In genomic region chr6:6916598-6916997, GRCh38 we compare ENCODE assay signal across 14 cellular contexts.
DNase-seq lines count a peak whose midpoint lies in the region; ATAC-seq, FAIRE-seq and TF ChIP-seq lines count a peak whose summit lies in the region.
"Had no signal": no experiment of that assay in that cellular context is flagged by ENCODE, and none has a peak within 500 bp of the region (broad histone marks: within the 10 kb centered on the region; RNA-seq: fewer than 3 reads in every experiment).

No MANE protein-coding gene starts in this region.

- H3K27ac Mint-ChIP-seq in astrocyte (ENCODE audit: unreplicated experiment), result peak overlapping the region; percentile 26
- H3K27ac Mint-ChIP-seq in CD8-positive, alpha-beta T cell, result no peak overlapping the region
- H3K27ac Mint-ChIP-seq in activated CD4-positive, alpha-beta T cell treated with anti-CD3 and anti-CD28 coated beads for 36 hours, result no peak overlapping the region
- H3K27ac Mint-ChIP-seq: activated naive CD8-positive, alpha-beta T cell treated with anti-CD3 and anti-CD28 coated beads, Interleukin-2, amount 50 U/mL, for 24 hours; immature natural killer cell had no signal

- no peak overlapping the region for H3K4me2 ChIP-seq in astrocyte (ENCODE audit: low read length)

- H3K4me1 ChIP-seq in astrocyte (ENCODE audit: insufficient read depth, low read length) (no peaks in the 10 kb centered on the region), liver (ENCODE audit: control insufficient read depth in 4 of 4, insufficient read depth in 4 of 4, low read length in 3 of 4) (peaks cover 5 to 18% (median 12%) of the 10 kb centered on the region in 4 donors), skeletal muscle tissue (ENCODE audit: control insufficient read depth in 3 of 3, insufficient read depth in 3 of 3, low read length in 3 of 3) (peaks cover 49 to 61% (median 57%) of the 10 kb centered on the region in 3 donors)
- H3K4me1 ChIP-seq in CD8-positive, alpha-beta T cell (ENCODE audit: insufficient read depth, low read length), result peaks cover 11% of the 10 kb centered on the region

- peaks cover 18% of the 10 kb centered on the region for H3K4me1 Mint-ChIP-seq in astrocyte (ENCODE audit: low read depth, unreplicated experiment)
- peaks cover 17% of the 10 kb centered on the region for H3K4me1 Mint-ChIP-seq in CD8-positive, alpha-beta T cell (ENCODE audit: low read depth)
- peaks cover 31% of the 10 kb centered on the region for H3K4me1 Mint-ChIP-seq in activated CD4-positive, alpha-beta T cell treated with anti-CD3 and anti-CD28 coated beads for 36 hours

- no peak for TF ChIP-seq RAD21 in liver (IDR thresholded peaks at IDR 0.05)

- H3K9ac ChIP-seq in astrocyte (ENCODE audit: low read length) (no peak overlapping the region), liver (ENCODE audit: low read depth in 1 of 2, low read length in 2 of 2) (peak overlapping the region in 1 of 2 donors; percentile 61), skeletal muscle tissue (ENCODE audit: low read depth in 1 of 3, low read length in 3 of 3) (peak overlapping the region; percentile 26 to 81 (median 50))

- H3K27ac ChIP-seq in astrocyte (ENCODE audit: low read depth, low read length) (no peak overlapping the region), liver (ENCODE audit: low read depth in 1 of 2, low read length in 2 of 2) (peak overlapping the region; percentile 81 to 83), skeletal muscle tissue (ENCODE audit: low read depth, low read length) (peak overlapping the region; percentile 39)
- no peak overlapping the region for H3K27ac ChIP-seq in CD8-positive, alpha-beta T cell (ENCODE audit: low read depth, low read length)

- no peak overlapping the region for H2AFZ ChIP-seq in astrocyte (ENCODE audit: low read depth, low read length)

- peak; percentile 21 for DNase-seq in Daoy (ENCODE audit: low read depth)
- DNase-seq in astrocyte (ENCODE audit: low read depth), result no peak
- DNase-seq in CD8-positive, alpha-beta T cell, result no peak
- no peak for DNase-seq in activated CD4-positive, alpha-beta T cell treated with anti-CD3 and anti-CD28 coated beads for 36 hours
- DNase-seq: activated naive CD8-positive, alpha-beta T cell treated with anti-CD3 and anti-CD28 coated beads, Interleukin-2, amount 50 U/mL, for 24 hours; DMS79; H7; immature natural killer cell had no signal

- no peak overlapping the region for H3K4me3 Mint-ChIP-seq in astrocyte (ENCODE audit: unreplicated experiment)
- no peak overlapping the region for H3K4me3 Mint-ChIP-seq in CD8-positive, alpha-beta T cell
- H3K4me3 Mint-ChIP-seq in activated CD4-positive, alpha-beta T cell treated with anti-CD3 and anti-CD28 coated beads for 36 hours, result no peak overlapping the region

- no peak for FAIRE-seq in astrocyte (lab: Jason Lieb, UNC)
- FAIRE-seq: GM12891 had no signal

- H3K36me3 ChIP-seq in astrocyte (ENCODE audit: insufficient read depth, low read length) (no peaks in the 10 kb centered on the region), liver (ENCODE audit: control insufficient read depth in 4 of 4, insufficient read depth in 3 of 4, low read depth in 1 of 4, low read length in 3 of 4) (no peaks in the 10 kb centered on the region), skeletal muscle tissue (ENCODE audit: control insufficient read depth in 3 of 3, insufficient read depth in 3 of 3, low read length in 3 of 3) (no peaks in the 10 kb centered on the region)
- H3K36me3 ChIP-seq in CD8-positive, alpha-beta T cell (ENCODE audit: insufficient read depth, low read length), result no peaks in the 10 kb centered on the region

- H3K9me3 ChIP-seq in astrocyte (ENCODE audit: insufficient read depth, low read depth, low read length) (no peaks in the 10 kb centered on the region), liver (ENCODE audit: control insufficient read depth in 4 of 4, low read length in 3 of 4) (no peaks in the 10 kb centered on the region), skeletal muscle tissue (ENCODE audit: control insufficient read depth in 3 of 3, low read length in 3 of 3) (peaks cover 0 to 2% (median 0%) of the 10 kb centered on the region in 3 donors)
- no peaks in the 10 kb centered on the region for H3K9me3 ChIP-seq in CD8-positive, alpha-beta T cell (ENCODE audit: low read length)

- peaks cover 5% of the 10 kb centered on the region for H3K27me3 Mint-ChIP-seq in astrocyte (ENCODE audit: low read depth, unreplicated experiment)
- H3K27me3 Mint-ChIP-seq in CD8-positive, alpha-beta T cell (ENCODE audit: low read depth), result peaks cover 2% of the 10 kb centered on the region
- peaks cover 46% of the 10 kb centered on the region for H3K27me3 Mint-ChIP-seq in activated CD4-positive, alpha-beta T cell treated with anti-CD3 and anti-CD28 coated beads for 36 hours

- CTCF ChIA-PET in CD8-positive, alpha-beta T cell (lab: Charles Lee), result no interaction called here
- CTCF ChIA-PET in activated CD4-positive, alpha-beta T cell treated with anti-CD3 and anti-CD28 coated beads for 36 hours (lab: Charles Lee), result no interaction called here

- peaks cover 8% of the 10 kb centered on the region for H3K9me3 Mint-ChIP-seq in astrocyte (ENCODE audit: unreplicated experiment)
- H3K9me3 Mint-ChIP-seq in CD8-positive, alpha-beta T cell, result no peaks in the 10 kb centered on the region
- H3K9me3 Mint-ChIP-seq in activated CD4-positive, alpha-beta T cell treated with anti-CD3 and anti-CD28 coated beads for 36 hours (ENCODE audit: low read depth), result no peaks in the 10 kb centered on the region
- H3K9me3 Mint-ChIP-seq: activated naive CD8-positive, alpha-beta T cell treated with anti-CD3 and anti-CD28 coated beads, Interleukin-2, amount 50 U/mL, for 24 hours; immature natural killer cell; naive thymus-derived CD8-positive, alpha-beta T cell had no signal

- peaks cover 4% of the 10 kb centered on the region for H3K27me3 ChIP-seq in astrocyte (ENCODE audit: insufficient read depth, low read length)
- H3K27me3 ChIP-seq in liver (ENCODE audit: control insufficient read depth in 4 of 4, insufficient read depth in 4 of 4, low read length in 3 of 4), result no peaks in the 10 kb centered on the region
- H3K27me3 ChIP-seq in skeletal muscle tissue (ENCODE audit: control insufficient read depth in 3 of 3, insufficient read depth in 3 of 3, low read length in 3 of 3), result no peaks in the 10 kb centered on the region
- H3K27me3 ChIP-seq in CD8-positive, alpha-beta T cell (ENCODE audit: insufficient read depth, low read length), result no peaks in the 10 kb centered on the region

- no peaks in the 10 kb centered on the region for H3K36me3 Mint-ChIP-seq in astrocyte (ENCODE audit: low read depth, unreplicated experiment)
- no peaks in the 10 kb centered on the region for H3K36me3 Mint-ChIP-seq in CD8-positive, alpha-beta T cell
- H3K36me3 Mint-ChIP-seq in activated CD4-positive, alpha-beta T cell treated with anti-CD3 and anti-CD28 coated beads for 36 hours (ENCODE audit: low read depth), result no peaks in the 10 kb centered on the region
- H3K36me3 Mint-ChIP-seq: immature natural killer cell; naive thymus-derived CD8-positive, alpha-beta T cell had no signal

- POLR2A ChIA-PET in CD8-positive, alpha-beta T cell (lab: Charles Lee), result no interaction called here
- POLR2A ChIA-PET in activated CD4-positive, alpha-beta T cell treated with anti-CD3 and anti-CD28 coated beads for 36 hours (lab: Charles Lee), result no interaction called here

- no peak overlapping the region for H3K4me3 ChIP-seq in astrocyte (ENCODE audit: insufficient read depth, low read depth, low read length)
- H3K4me3 ChIP-seq in liver (ENCODE audit: low read depth in 1 of 3, low read length in 3 of 3), result no peak overlapping the region
- peak overlapping the region in 2 of 3 donors; percentile 3 to 54 for H3K4me3 ChIP-seq in skeletal muscle tissue (ENCODE audit: low read length in 3 of 3)
- no peak overlapping the region for H3K4me3 ChIP-seq in CD8-positive, alpha-beta T cell (ENCODE audit: low read depth, low read length)

- WGBS in liver, result 77% methylated on average over 6 of the region's 6 CpGs

- TF ChIP-seq CTCF in astrocyte (IDR thresholded peaks at IDR 0.05; ENCODE audit: insufficient read depth, low read depth, low read length) (no peak), liver (IDR thresholded peaks at IDR 0.05; ENCODE audit: low read depth, low read length, missing input control) (no peak)
- TF ChIP-seq CTCF in CD8-positive, alpha-beta T cell (IDR thresholded peaks at IDR 0.05), result no peak

- intact Hi-C loops in CD8-positive, alpha-beta T cell (cut with DNase I, micrococcal nuclease), result no loop called here
- intact Hi-C loops in activated CD4-positive, alpha-beta T cell treated with anti-CD3 and anti-CD28 coated beads for 36 hours (cut with DNase I, micrococcal nuclease), result loop anchor here (5.0 to 10.0 kb wide), 4 partner anchors 104 to 399 kb away; no protein-coding TSS in a partner anchor

- no peak for ATAC-seq in CD8-positive, alpha-beta T cell
- ATAC-seq in HG02759 (IDR thresholded peaks at IDR 0.05; ENCODE audit: unreplicated experiment) (no peak), GM18870 (IDR thresholded peaks at IDR 0.05; ENCODE audit: unreplicated experiment) (no peak)
- no peak for ATAC-seq in activated CD4-positive, alpha-beta T cell treated with anti-CD3 and anti-CD28 coated beads for 36 hours
- ATAC-seq: activated naive CD8-positive, alpha-beta T cell treated with anti-CD3 and anti-CD28 coated beads, Interleukin-2, amount 50 U/mL, for 24 hours; naive thymus-derived CD8-positive, alpha-beta T cell had no signal

- no peaks in the 10 kb centered on the region for H4K20me1 ChIP-seq in astrocyte (ENCODE audit: insufficient read depth, low read length)

- no peaks in the 10 kb centered on the region for H3K79me2 ChIP-seq in astrocyte (ENCODE audit: insufficient read depth, low read length)

TF ChIP-seq in liver, 16 proteins besides CTCF, POLR2A, EP300 and RAD21 (continues in another document):
- TF ChIP-seq, protein P1, sequence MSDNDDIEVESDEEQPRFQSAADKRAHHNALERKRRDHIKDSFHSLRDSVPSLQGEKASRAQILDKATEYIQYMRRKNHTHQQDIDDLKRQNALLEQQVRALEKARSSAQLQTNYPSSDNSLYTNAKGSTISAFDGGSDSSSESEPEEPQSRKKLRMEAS (IDR thresholded peaks at IDR 0.05), result no peak
- no peak for TF ChIP-seq EGR1 (IDR thresholded peaks at IDR 0.05; ENCODE audit: low read depth in 2 of 2)
- no peak for TF ChIP-seq SP1 (IDR thresholded peaks at IDR 0.05)
- no peak for TF ChIP-seq HNF4G (IDR thresholded peaks at IDR 0.05)
- TF ChIP-seq FOXA2 (IDR thresholded peaks at IDR 0.05), result no peak
- no peak for TF ChIP-seq HNF4A (conservative IDR thresholded peaks at IDR 0.05)
- no peak for TF ChIP-seq ATF3 (IDR thresholded peaks at IDR 0.05)
- no peak for TF ChIP-seq YY1 (IDR thresholded peaks at IDR 0.05)

Comparison
In these comparisons a context has a peak if more than half of its experiments do, and no peak if none do; other contexts are left out.
1. H3K27ac ChIP-seq: peak in liver (2 of 2) and skeletal muscle tissue (single experiment); none in astrocyte (single experiment) and CD8-positive, alpha-beta T cell (single experiment).
2. H3K4me3 ChIP-seq: peak in skeletal muscle tissue (2 of 3); none in astrocyte (single experiment), liver (0 of 3) and CD8-positive, alpha-beta T cell (single experiment).
3. intact Hi-C loops: an anchor here in activated CD4-positive, alpha-beta T cell treated with anti-CD3 and anti-CD28 coated beads for 36 hours (5.0 to 10.0 kb wide); none called in CD8-positive, alpha-beta T cell.